Comparison of ENCODE assay signal across 2 cellular contexts in genomic region chr21:34242973-34243372, GRCh38.
TF ChIP-seq lines count a peak whose summit lies in the region.

No MANE protein-coding gene starts in this region.

TF ChIP-seq in GM23338, 12 proteins besides CTCF, POLR2A, EP300 and RAD21 (continued from another document):
- TF ChIP-seq ZNF462 (CRISPR knock-in tag; IDR thresholded peaks at IDR 0.05) (no peak), REST (IDR thresholded peaks at IDR 0.05; ENCODE audit: unreplicated experiment) (no peak), JUNB (IDR thresholded peaks at IDR 0.05; ENCODE audit: unreplicated experiment) (no peak), EZH2phosphoT487 (IDR thresholded peaks at IDR 0.05; ENCODE audit: unreplicated experiment) (no peak), NANOG (IDR thresholded peaks at IDR 0.05; ENCODE audit: borderline replicate concordance) (no peak), CREB1 (CRISPR knock-in tag; IDR thresholded peaks at IDR 0.05; ENCODE audit: low read depth) (no peak), POLR2AphosphoS5 (IDR thresholded peaks at IDR 0.05; ENCODE audit: low read depth) (no peak), EZH2 (IDR thresholded peaks at IDR 0.05; ENCODE audit: low read depth, unreplicated experiment) (no peak), STAT1 (IDR thresholded peaks at IDR 0.05; ENCODE audit: unreplicated experiment) (no peak), ETS1 (IDR thresholded peaks at IDR 0.05) (no peak), ZNF114 (CRISPR knock-in tag; IDR thresholded peaks at IDR 0.05) (no peak)

TF ChIP-seq in WTC11, 78 proteins besides CTCF, POLR2A, EP300 and RAD21 (continued from another document):
- TF ChIP-seq E2F1 (CRISPR knock-in tag; IDR thresholded peaks at IDR 0.05) (no peak), ARID4B (CRISPR knock-in tag; IDR thresholded peaks at IDR 0.05; ENCODE audit: borderline replicate concordance) (no peak), ZNF416 (CRISPR knock-in tag; IDR thresholded peaks at IDR 0.05) (no peak), NFATC4 (CRISPR knock-in tag; IDR thresholded peaks at IDR 0.05) (no peak)
